Comparison of ENCODE assay signal across 17 cellular contexts in the genomic region with DNA sequence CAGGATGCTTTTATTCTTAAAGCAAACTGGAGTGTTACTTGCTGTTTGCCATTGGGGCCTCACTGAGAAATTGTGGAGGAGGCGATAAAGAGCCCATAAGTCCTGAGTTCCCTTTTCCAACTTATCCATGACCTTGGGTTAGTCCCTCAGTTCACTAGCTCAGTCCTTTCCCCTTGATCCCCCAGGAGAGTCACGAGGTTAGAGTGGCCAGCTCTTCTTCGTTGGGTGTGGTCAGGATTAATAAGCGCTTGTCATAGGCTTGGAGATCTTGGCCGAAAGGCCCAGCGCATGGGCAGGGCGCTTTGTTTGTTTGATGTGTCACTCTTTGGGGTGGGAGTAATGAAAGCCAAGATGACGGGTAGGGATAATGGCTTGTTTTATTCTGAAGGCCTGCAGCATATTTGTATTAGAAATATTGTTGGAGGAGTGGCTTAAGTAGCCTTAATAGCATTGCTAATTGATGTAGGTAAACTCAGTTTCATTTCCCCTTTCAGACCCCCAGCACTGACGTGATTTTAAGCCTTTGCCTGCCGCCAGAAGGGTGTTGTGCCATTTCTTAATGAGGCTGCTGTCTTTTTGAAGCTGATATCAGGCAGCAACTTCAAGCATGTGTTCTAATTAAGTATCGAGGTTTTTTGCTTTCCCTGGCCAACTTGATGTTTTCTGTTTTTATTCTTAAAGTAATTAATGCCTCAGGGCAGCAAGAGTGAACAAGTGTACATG. TPM values are rescaled to one million over a fixed set of nuclear protein-coding genes. Genes with fewer than 3 reads are reported as not detected.
DNase-seq lines count a peak whose midpoint lies in the region; ATAC-seq, FAIRE-seq and TF ChIP-seq lines count a peak whose summit lies in the region.
"Had no signal": no experiment of that assay in that cellular context is flagged by ENCODE, and none has a peak within 500 bp of the region (broad histone marks: within the 10 kb centered on the region; RNA-seq: fewer than 3 reads in every experiment).

No MANE protein-coding gene starts in this region.

- no peaks in the 10 kb centered on the region for H3K36me3 Mint-ChIP-seq in WTC11

- no peak overlapping the region for H3K4me3 Mint-ChIP-seq in WTC11

- H3K9me3 ChIP-seq in esophagus squamous epithelium: no peaks in the 10 kb centered on the region
- H3K9me3 ChIP-seq in pancreas: no peaks in the 10 kb centered on the region
- H3K9me3 ChIP-seq: gastrocnemius medialis, psoas muscle had no signal

- POLR2A ChIA-PET in WTC11 (lab: Charles Lee): no interaction called here

- H3K4me3 ChIP-seq in esophagus squamous epithelium (no peak overlapping the region), pancreas (no peak overlapping the region)
- H3K4me3 ChIP-seq: gastrocnemius medialis, PC-9, psoas muscle had no signal

- H3K36me3 ChIP-seq in esophagus squamous epithelium: peaks cover 0 to 73% (median 0%) of the 10 kb centered on the region in 3 donors
- H3K36me3 ChIP-seq in pancreas: peaks cover 0 to 5% (median 0%) of the 10 kb centered on the region in 3 donors
- H3K36me3 ChIP-seq: gastrocnemius medialis had no signal

- H3K4me1 Mint-ChIP-seq in WTC11: no peaks in the 10 kb centered on the region

- CTCF ChIA-PET in WTC11 (lab: Charles Lee): interaction anchor here (5.8 kb wide), 1 partner anchor 17 kb away, joined by 50 read pairs; no protein-coding TSS in a partner anchor

- no peak for FAIRE-seq in pancreas (lab: Jason Lieb, UNC)
- FAIRE-seq: astrocyte, urothelium cell line had no signal

- TF ChIP-seq POLR2A in esophagus squamous epithelium (IDR thresholded peaks at IDR 0.05): no peak

- H3K27ac ChIP-seq in esophagus squamous epithelium (peak overlapping the region; percentile 5 to 62 (median 28)), pancreas (no peak overlapping the region)
- H3K27ac ChIP-seq: gastrocnemius medialis, PC-9, psoas muscle had no signal

- H3K27me3 ChIP-seq in esophagus squamous epithelium: no peaks in the 10 kb centered on the region
- H3K27me3 ChIP-seq in pancreas: no peaks in the 10 kb centered on the region
- H3K27me3 ChIP-seq: gastrocnemius medialis had no signal

- intact Hi-C loops in esophagus squamous epithelium (cut with DNase I) (no loop called here), pancreas (cut with DNase I) (no loop called here)

- H3K4me1 ChIP-seq in esophagus squamous epithelium: peaks cover 1 to 30% (median 18%) of the 10 kb centered on the region in 3 donors
- no peaks in the 10 kb centered on the region for H3K4me1 ChIP-seq in pancreas
- H3K4me1 ChIP-seq: gastrocnemius medialis, psoas muscle had no signal

- ATAC-seq in WTC11 (no peak), GM19023 (IDR thresholded peaks at IDR 0.05; ENCODE audit: unreplicated experiment) (no peak), pancreas (no peak)
- ATAC-seq: gastrocnemius medialis had no signal

- peak; percentile 14 for DNase-seq in GM03348 (ENCODE audit: low spot score)
- peak; percentile 45 for DNase-seq in GM20000 (ENCODE audit: low spot score)
- peak; percentile 41 for DNase-seq in NCI-H460 (ENCODE audit: extremely low read depth, low read depth)
- DNase-seq in esophagus squamous epithelium (lab: John Stamatoyannopoulos, UW): no peak
- DNase-seq in hippocampal formation (lab: John Stamatoyannopoulos, UW): no peak
- DNase-seq in WTC11 (ENCODE audit: low spot score): no peak
- no peak for DNase-seq in pancreas
- DNase-seq: activated CD4-positive, alpha-beta T cell treated with anti-CD3 and anti-CD28 coated beads, Interleukin-2, amount 50 U/mL, for 48 hours; gastrocnemius medialis; islet precursor cell; NCI-H2107; PC-9; stimulated activated CD8-positive, alpha-beta memory T cell treated with anti-CD3 and anti-CD28 coated beads, Interleukin-4, amount 100 ng/mL, for 48 hours had no signal

- 63 to 74% methylated on average over 10 to 11 of the region's 11 CpGs for WGBS in esophagus squamous epithelium, 2 donors
- WGBS in pancreas, 2 donors: 89 to 91% methylated on average over 11 of the region's 11 CpGs

- TF ChIP-seq CTCF in GM20000 (IDR thresholded peaks at IDR 0.05; ENCODE audit: extremely low read depth, missing control alignments): no peak
- no peak for TF ChIP-seq CTCF in esophagus squamous epithelium (IDR thresholded peaks at IDR 0.05)
- TF ChIP-seq CTCF in WTC11 (IDR thresholded peaks at IDR 0.05): no peak
- TF ChIP-seq CTCF in pancreas (IDR thresholded peaks at IDR 0.05): no peak

- no peaks in the 10 kb centered on the region for H3K27me3 Mint-ChIP-seq in WTC11 (ENCODE audit: low read depth)

- H3K9me3 Mint-ChIP-seq in WTC11: no peaks in the 10 kb centered on the region

- H3K27ac Mint-ChIP-seq in WTC11: no peak overlapping the region

TF ChIP-seq in WTC11, 78 proteins besides CTCF, POLR2A, EP300 and RAD21 (continues in another document):
- TF ChIP-seq GRHL2 (CRISPR knock-in tag; IDR thresholded peaks at IDR 0.05; ENCODE audit: insufficient replicate concordance, severe bottlenecking) (no peak), PRDM15 (CRISPR knock-in tag; IDR thresholded peaks at IDR 0.05) (no peak), USF1 (CRISPR knock-in tag; IDR thresholded peaks at IDR 0.05) (no peak)
- TF ChIP-seq, protein P1, sequence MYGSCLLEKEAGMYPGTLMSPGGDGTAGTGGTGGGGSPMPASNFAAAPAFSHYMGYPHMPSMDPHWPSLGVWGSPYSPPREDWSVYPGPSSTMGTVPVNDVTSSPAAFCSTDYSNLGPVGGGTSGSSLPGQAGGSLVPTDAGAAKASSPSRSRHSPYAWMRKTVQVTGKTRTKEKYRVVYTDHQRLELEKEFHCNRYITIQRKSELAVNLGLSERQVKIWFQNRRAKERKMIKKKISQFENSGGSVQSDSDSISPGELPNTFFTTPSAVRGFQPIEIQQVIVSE (CRISPR knock-in tag; IDR thresholded peaks at IDR 0.05; ENCODE audit: borderline replicate concordance): no peak

RNA-seq across cellular contexts. Expression of gene GRHL1, which starts 15.7 kb away (rescaled TPM):
- 0.57 and 0.72 TPM in 2 replicates for total RNA-seq in NCI-H460 (2014; rRNA removed; shearing (Covaris generic))
- 0.42 and 2.1 TPM in 2 replicates for polyA plus RNA-seq in NCI-H460 (2014; cell fraction: nucleus; rRNA removed)
- total RNA-seq in esophagus squamous epithelium (100 to 1,000 TPM in 3 of 4 donors, 10 to 100 TPM in 1; 76.3 to 192 (median 115) TPM), WTC11 (2021) (2.7 to 5.0 TPM (median 4.7 TPM) in 3 replicates), pancreas (1 to 10 TPM; 1.1 to 5.3 (median 2.2) TPM)
- polyA plus RNA-seq in pancreas: 1 to 10 TPM in 1 of 2 donors, under 1 TPM in 1; 0.95 to 2.4 TPM

Comparison
In these comparisons a context has a peak if more than half of its experiments do, and no peak if none do; other contexts are left out.
1. DNase-seq: peak in GM03348 (single experiment), GM20000 (single experiment) and NCI-H460 (single experiment); none in esophagus squamous epithelium (single experiment), hippocampal formation (0 of 2), WTC11 (single experiment) and pancreas (0 of 6).
2. H3K27ac ChIP-seq: peak in esophagus squamous epithelium (4 of 4); none in pancreas (0 of 4).
3. RNA of gene GRHL1, which starts 15.7 kb away (total RNA-seq): 76.3 to 192 TPM in esophagus squamous epithelium; 2.7 to 5.0 TPM in WTC11, 1.1 to 5.3 TPM in pancreas and 0.57 to 0.72 TPM in NCI-H460; every median in the first group is over 10 times any median in the second.